25 cellular contexts compared by ENCODE assay signal in genomic region chr10:331186-331585, GRCh38.
"Had no signal": no experiment of that assay in that cellular context is flagged by ENCODE, and none has a peak within 500 bp of the region (broad histone marks: within the 10 kb centered on the region; RNA-seq: fewer than 3 reads in every experiment).

No MANE protein-coding gene starts in this region.

- H3K4me1 ChIP-seq: lower lobe of right lung, prostate gland, testis had no signal

- H3K4me3 ChIP-seq: heart left ventricle, hepatocyte, lower lobe of right lung, prostate gland, right atrium auricular region, smooth muscle cell, stomach, testis, tibial artery, upper lobe of left lung had no signal

- H2AFZ ChIP-seq: hepatocyte, parathyroid adenoma had no signal

- H3K27ac ChIP-seq: heart left ventricle, hepatocyte, lower lobe of right lung, neutrophil, parathyroid adenoma, prostate gland, right atrium auricular region, testis, tibial artery, upper lobe of left lung had no signal

- H3K9me3 ChIP-seq: heart left ventricle, lower lobe of right lung, neutrophil, prostate gland, right atrium auricular region, stomach, testis, tibial artery, upper lobe of left lung had no signal

- H3K4me3 Mint-ChIP-seq: effector memory CD8-positive, alpha-beta T cell; memory B cell; natural killer cell treated with Interleukin-12 subunit alpha and Interleukin-12 subunit beta and Interleukin-15 and Interleukin-18, amount 100 ng/mL, for 72 hours; neural crest cell had no signal

- ATAC-seq: effector memory CD8-positive, alpha-beta T cell; heart left ventricle; left colon; left ventricle myocardium superior; lower lobe of right lung; natural killer cell treated with Interleukin-12 subunit alpha and Interleukin-12 subunit beta and Interleukin-15 and Interleukin-18, amount 100 ng/mL, for 72 hours; sciatic nerve had no signal

- H3K27me3 ChIP-seq: heart left ventricle, hepatocyte, right atrium auricular region, stomach, testis, tibial artery, upper lobe of left lung had no signal

- H3K27me3 Mint-ChIP-seq: effector memory CD8-positive, alpha-beta T cell; natural killer cell treated with Interleukin-12 subunit alpha and Interleukin-12 subunit beta and Interleukin-15 and Interleukin-18, amount 100 ng/mL, for 72 hours had no signal

- H3K36me3 Mint-ChIP-seq: memory B cell; natural killer cell treated with Interleukin-12 subunit alpha and Interleukin-12 subunit beta and Interleukin-15 and Interleukin-18, amount 100 ng/mL, for 72 hours had no signal

- H3K4me2 ChIP-seq: hepatocyte, smooth muscle cell had no signal

- H3K4me1 Mint-ChIP-seq: neural crest cell had no signal

- DNase-seq: cortex of kidney; effector memory CD8-positive, alpha-beta T cell; heart left ventricle; left colon; left ventricle myocardium superior; lower lobe of right lung; stimulated activated CD4-positive, alpha-beta T cell treated with anti-CD3 and anti-CD28 coated beads, Interleukin-12 subunit alpha, Interleukin-12 subunit beta, amount 100 ng/mL, for 4 hours; stimulated activated CD4-positive, alpha-beta T cell treated with anti-CD3 and anti-CD28 coated beads, Interleukin-1b, Interleukin-23, amount 100 ng/mL, for 48 hours; stimulated activated CD4-positive, alpha-beta T cell treated with anti-CD3 and anti-CD28 coated beads, Interleukin-4, amount 100 ng/mL, for 1 hour; stimulated activated CD8-positive, alpha-beta memory T cell treated with anti-CD3 and anti-CD28 coated beads, Interleukin-4, amount 100 ng/mL, for 48 hours; stimulated activated naive CD4-positive, alpha-beta T cell treated with Interleukin-2 at 50 U/mL for 16 hours; stomach; testis; tibial artery; upper lobe of left lung had no signal

- H3K9ac ChIP-seq: parathyroid adenoma had no signal

- H3K27ac Mint-ChIP-seq: memory B cell had no signal

- H3K9me3 Mint-ChIP-seq: effector memory CD8-positive, alpha-beta T cell; memory B cell; natural killer cell treated with Interleukin-12 subunit alpha and Interleukin-12 subunit beta and Interleukin-15 and Interleukin-18, amount 100 ng/mL, for 72 hours; neural crest cell had no signal

- H3K79me2 ChIP-seq: hepatocyte, parathyroid adenoma had no signal

- H3K36me3 ChIP-seq: neutrophil, prostate gland had no signal
